8 cellular contexts compared by ENCODE assay signal in genomic region chr9:96620155-96620514, GRCh38. TPM values are rescaled to one million over a fixed set of nuclear protein-coding genes. Genes with fewer than 3 reads are reported as not detected.
DNase-seq lines count a peak whose midpoint lies in the region; ATAC-seq and TF ChIP-seq lines count a peak whose summit lies in the region.

No MANE protein-coding gene starts in this region.

- H3K4me1 ChIP-seq in lower lobe of right lung (peaks cover 6% of the 10 kb centered on the region), thyroid gland (peaks cover 0 to 5% of the 10 kb centered on the region in 2 donors)

- TF ChIP-seq POLR2A in thyroid gland (IDR thresholded peaks at IDR 0.05): no peak

- H3K9me3 Mint-ChIP-seq in activated T-cell treated with anti-CD3 and anti-CD28 coated beads, Interleukin-2, amount 50 U/mL, for 4 hours: no peaks in the 10 kb centered on the region

- ATAC-seq in activated T-cell treated with anti-CD3 and anti-CD28 coated beads, Interleukin-2, amount 50 U/mL, for 4 hours: no peak
- ATAC-seq in lower lobe of right lung (no peak), GM21360 (IDR thresholded peaks at IDR 0.05; ENCODE audit: unreplicated experiment) (no peak), GM18868 (IDR thresholded peaks at IDR 0.05; ENCODE audit: unreplicated experiment) (no peak)

- WGBS in thyroid gland, 2 donors: 53% methylated on average over 11 of the region's 11 CpGs

- H3K27me3 ChIP-seq in brain microvascular endothelial cell (replicated peaks) (no peaks in the 10 kb centered on the region), lower lobe of right lung (ENCODE audit: low read depth) (peaks cover 7% of the 10 kb centered on the region), thyroid gland (no peaks in the 10 kb centered on the region)

- TF ChIP-seq CTCF in brain microvascular endothelial cell (IDR thresholded peaks at IDR 0.05; ENCODE audit: low read depth, low read length, missing control alignments) (no peak), lower lobe of right lung (IDR thresholded peaks at IDR 0.05) (no peak), thyroid gland (IDR thresholded peaks at IDR 0.05) (no peak)

- H3K4me1 Mint-ChIP-seq in activated T-cell treated with anti-CD3 and anti-CD28 coated beads, Interleukin-2, amount 50 U/mL, for 4 hours (ENCODE audit: low read depth): peaks cover 4% of the 10 kb centered on the region

- intact Hi-C loops in lower lobe of right lung (cut with DNase I): no loop called here
- intact Hi-C loops in thyroid gland (cut with DNase I): loop anchor here (10.0 kb wide), 1 partner anchor 175 kb away; no protein-coding TSS in a partner anchor

- H3K4me3 Mint-ChIP-seq in activated T-cell treated with anti-CD3 and anti-CD28 coated beads, Interleukin-2, amount 50 U/mL, for 4 hours: peak overlapping the region; percentile 74

- H3K36me3 ChIP-seq in brain microvascular endothelial cell (replicated peaks) (no peaks in the 10 kb centered on the region), lower lobe of right lung (no peaks in the 10 kb centered on the region), thyroid gland (no peaks in the 10 kb centered on the region)

- H3K27ac ChIP-seq in brain microvascular endothelial cell (no peak overlapping the region), lower lobe of right lung (no peak overlapping the region), thyroid gland (peak overlapping the region; percentile 4 to 58 (median 45))

- H3K4me3 ChIP-seq in brain microvascular endothelial cell (ENCODE audit: low read depth, low read length): peak overlapping the region; percentile 57
- peak overlapping the region; percentile 55 for H3K4me3 ChIP-seq in lower lobe of right lung
- H3K4me3 ChIP-seq in thyroid gland (replicated peaks in 1 of 3): peak overlapping the region in 2 of 3 donors; percentile 25 to 34

- in situ Hi-C loops in brain microvascular endothelial cell (cut with HindIII; ENCODE audit: low pct_ligation_motif_present, low sequenced_read_pairs): no loop called here

- peaks cover 54% of the 10 kb centered on the region for H3K27me3 Mint-ChIP-seq in activated T-cell treated with anti-CD3 and anti-CD28 coated beads, Interleukin-2, amount 50 U/mL, for 4 hours (ENCODE audit: low read depth)

- no peaks in the 10 kb centered on the region for H3K36me3 Mint-ChIP-seq in activated T-cell treated with anti-CD3 and anti-CD28 coated beads, Interleukin-2, amount 50 U/mL, for 4 hours (ENCODE audit: insufficient read depth)

- H3K9me3 ChIP-seq in lower lobe of right lung (no peaks in the 10 kb centered on the region), thyroid gland (no peaks in the 10 kb centered on the region)

- no peak for DNase-seq in activated T-cell treated with anti-CD3 and anti-CD28 coated beads, Interleukin-2, amount 50 U/mL, for 4 hours
- DNase-seq in activated T-cell treated with anti-CD3 and anti-CD28 coated beads for 4 hours (no peak), brain microvascular endothelial cell (no peak), lower lobe of right lung (no peak), thyroid gland (no peak)
- DNase-seq in activated CD4-positive, alpha-beta T cell treated with anti-CD3 and anti-CD28 coated beads for 1 hour: no peak

RNA-seq across cellular contexts. Expression of gene CDC14B, which starts 0.5 kb away (rescaled TPM):
- total RNA-seq in activated T-cell treated with anti-CD3 and anti-CD28 coated beads, Interleukin-2, amount 50 U/mL, for 4 hours: 1 to 10 TPM; 1.7 to 2.9 (median 2.5) TPM
- total RNA-seq in lower lobe of right lung (16.0 TPM), thyroid gland (10 to 100 TPM; 39.7 to 87.4 (median 56.3) TPM)

RNA-seq across cellular contexts. Expression of gene PRXL2C, which starts 35.0 kb away (rescaled TPM):
- 10 to 100 TPM in 1 of 3 donors, 1 to 10 TPM in 2; 9.0 to 13.4 (median 9.1) TPM for total RNA-seq in activated T-cell treated with anti-CD3 and anti-CD28 coated beads, Interleukin-2, amount 50 U/mL, for 4 hours
- 28.0 TPM for total RNA-seq in lower lobe of right lung
- total RNA-seq in thyroid gland: 10 to 100 TPM; 16.7 to 25.6 (median 22.5) TPM

Comparison
In these comparisons a context has a peak if more than half of its experiments do, and no peak if none do; other contexts are left out.
1. H3K27ac ChIP-seq: peak in thyroid gland (3 of 3); none in brain microvascular endothelial cell (single experiment) and lower lobe of right lung (single experiment).
2. Peak in every context shown above with its lines, with median percentiles within 50 percentile points of each other: H3K4me3 ChIP-seq.